1 cellular context compared by ENCODE assay signal in genomic region chr17:5380491-5381135, GRCh38.
TF ChIP-seq lines count a peak whose summit lies in the region.

No MANE protein-coding gene starts in this region.

TF ChIP-seq in WTC11, 78 proteins besides CTCF, POLR2A, EP300 and RAD21 (continued from another document):
- TF ChIP-seq ARID4B (CRISPR knock-in tag; IDR thresholded peaks at IDR 0.05; ENCODE audit: borderline replicate concordance) (no peak), NR1H2 (CRISPR knock-in tag; IDR thresholded peaks at IDR 0.05) (no peak), NFATC4 (CRISPR knock-in tag; IDR thresholded peaks at IDR 0.05) (no peak), ZNF138 (CRISPR knock-in tag; conservative IDR thresholded peaks at IDR 0.05) (no peak), GTF2I (CRISPR knock-in tag; conservative IDR thresholded peaks at IDR 0.05) (no peak), FOXJ3 (CRISPR knock-in tag; IDR thresholded peaks at IDR 0.05; ENCODE audit: borderline replicate concordance) (no peak), SOX15 (CRISPR knock-in tag; IDR thresholded peaks at IDR 0.05) (no peak), IRF1 (CRISPR knock-in tag; IDR thresholded peaks at IDR 0.05) (no peak), ESRRA (CRISPR knock-in tag; IDR thresholded peaks at IDR 0.05; ENCODE audit: borderline replicate concordance) (no peak), GABPB1 (CRISPR knock-in tag; IDR thresholded peaks at IDR 0.05) (no peak), ZNF281 (CRISPR knock-in tag; IDR thresholded peaks at IDR 0.05) (no peak)
